ENCODE assay signal across 21 cellular contexts in genomic region chr15:101067660-101068522, GRCh38.
DNase-seq lines count a peak whose midpoint lies in the region; ATAC-seq, FAIRE-seq and TF ChIP-seq lines count a peak whose summit lies in the region.
"Had no signal": no experiment of that assay in that cellular context is flagged by ENCODE, and none has a peak within 500 bp of the region (broad histone marks: within the 10 kb centered on the region; RNA-seq: fewer than 3 reads in every experiment).

No MANE protein-coding gene starts in this region.

- H3K27ac ChIP-seq in vagina (peak overlapping the region; percentile 64), foreskin keratinocyte (no peak overlapping the region)
- H3K27ac ChIP-seq: 22Rv1, pancreas had no signal

- intact Hi-C loops in vagina (cut with DNase I): no loop called here

- in situ Hi-C loops in HAP-1 (cut with MboI; ENCODE audit: low sequenced_read_pairs): no loop called here

- H3K9me3 Mint-ChIP-seq in activated naive CD4-positive, alpha-beta T cell treated with anti-CD3 and anti-CD28 coated beads, Interleukin-2, amount 50 U/mL, for 72 hours: no peaks in the 10 kb centered on the region
- no peaks in the 10 kb centered on the region for H3K9me3 Mint-ChIP-seq in endothelial cell (ENCODE audit: unreplicated experiment)
- no peaks in the 10 kb centered on the region for H3K9me3 Mint-ChIP-seq in nephron
- H3K9me3 Mint-ChIP-seq: central memory CD8-positive, alpha-beta T cell had no signal

- H3K4me1 Mint-ChIP-seq in endothelial cell (ENCODE audit: unreplicated experiment) (peaks cover 15% of the 10 kb centered on the region), nephron (peaks cover 49% of the 10 kb centered on the region)
- H3K4me1 Mint-ChIP-seq: central memory CD8-positive, alpha-beta T cell had no signal

- no peaks in the 10 kb centered on the region for H3K36me3 Mint-ChIP-seq in activated naive CD4-positive, alpha-beta T cell treated with anti-CD3 and anti-CD28 coated beads, Interleukin-2, amount 50 U/mL, for 72 hours
- H3K36me3 Mint-ChIP-seq in endothelial cell (ENCODE audit: low read depth, unreplicated experiment) (peaks cover 18% of the 10 kb centered on the region), nephron (ENCODE audit: low read depth) (no peaks in the 10 kb centered on the region)

- H3K4me1 ChIP-seq in vagina (peaks cover 19% of the 10 kb centered on the region), foreskin keratinocyte (peaks cover 19% of the 10 kb centered on the region), HAP-1 (no peaks in the 10 kb centered on the region)
- H3K4me1 ChIP-seq: Caco-2, pancreas had no signal

- no peak overlapping the region for H3K4me3 Mint-ChIP-seq in endothelial cell (ENCODE audit: unreplicated experiment)
- H3K4me3 Mint-ChIP-seq in nephron: no peak overlapping the region
- H3K4me3 Mint-ChIP-seq: B cell; central memory CD8-positive, alpha-beta T cell had no signal

- peak overlapping the region in 1 of 2 donors; percentile 75 for H3K27ac Mint-ChIP-seq in activated naive CD4-positive, alpha-beta T cell treated with anti-CD3 and anti-CD28 coated beads, Interleukin-2, amount 50 U/mL, for 72 hours
- H3K27ac Mint-ChIP-seq in endothelial cell (ENCODE audit: unreplicated experiment) (peak overlapping the region; percentile 16), nephron (peak overlapping the region; percentile 77 to 86 (median 79))
- H3K27ac Mint-ChIP-seq: B cell had no signal

- no peak overlapping the region for H3K4me3 ChIP-seq in vagina
- H3K4me3 ChIP-seq in HAP-1: no peak overlapping the region
- H3K4me3 ChIP-seq: pancreas had no signal

- no peak for FAIRE-seq in frontal cortex (lab: Jason Lieb, UNC)
- FAIRE-seq: pancreas had no signal

- H3K27me3 Mint-ChIP-seq in endothelial cell (ENCODE audit: unreplicated experiment) (peaks cover 16% of the 10 kb centered on the region), nephron (ENCODE audit: low read depth) (peaks cover 12% of the 10 kb centered on the region)
- H3K27me3 Mint-ChIP-seq: B cell had no signal

- DNase-seq in activated naive CD4-positive, alpha-beta T cell treated with anti-CD3 and anti-CD28 coated beads, Interleukin-2, amount 50 U/mL, for 16 hours: peak; percentile 7
- no peak for DNase-seq in activated naive CD4-positive, alpha-beta T cell treated with anti-CD3 and anti-CD28 coated beads, Interleukin-2, amount 50 U/mL, for 72 hours (ENCODE audit: low spot score in 2 of 2)
- no peak for DNase-seq in endothelial cell (ENCODE audit: low spot score)
- no peak for DNase-seq in vagina (ENCODE audit: extremely low spot score in 2 of 2)
- DNase-seq in foreskin keratinocyte: no peak
- DNase-seq in frontal cortex (ENCODE audit: low spot score in 2 of 2): no peak
- DNase-seq in HAP-1 (ENCODE audit: low spot score in 2 of 2): no peak
- DNase-seq: activated CD4-positive, CD25-positive, alpha-beta regulatory T cell treated with anti-CD3 and anti-CD28 coated beads, Interleukin-2, amount 50 U/mL, for 72 hours; amniotic stem cell; Caco-2; effector memory CD4-positive, alpha-beta T cell; Kasumi-1; NCI-H1105 treated with DMSO at 0.1 percent for 48 hours; NCI-H2171; stimulated activated CD4-positive, alpha-beta T cell treated with anti-CD3 and anti-CD28 coated beads, Interleukin-2, amount 100 ng/mL, for 24 hours; T-helper 9 cell had no signal

- no peak for ATAC-seq in activated naive CD4-positive, alpha-beta T cell treated with anti-CD3 and anti-CD28 coated beads, Interleukin-2, amount 50 U/mL, for 72 hours
- no peak for ATAC-seq in foreskin keratinocyte

- no peaks in the 10 kb centered on the region for H3K27me3 ChIP-seq in vagina
- H3K27me3 ChIP-seq in foreskin keratinocyte: no peaks in the 10 kb centered on the region
- no peaks in the 10 kb centered on the region for H3K27me3 ChIP-seq in HAP-1 (ENCODE audit: low read depth)
- H3K27me3 ChIP-seq: pancreas had no signal

- H3K9me3 ChIP-seq in vagina (no peaks in the 10 kb centered on the region), HAP-1 (no peaks in the 10 kb centered on the region)
- H3K9me3 ChIP-seq: Caco-2, pancreas had no signal

- H3K36me3 ChIP-seq in vagina (peaks cover 0 to 4% of the 10 kb centered on the region in 2 donors), HAP-1 (replicated peaks) (no peaks in the 10 kb centered on the region; the same call in 1 of the 2 replicates)

- no peak for TF ChIP-seq CTCF in endothelial cell (IDR thresholded peaks at IDR 0.05; ENCODE audit: unreplicated experiment)
- TF ChIP-seq CTCF in nephron (IDR thresholded peaks at IDR 0.05; ENCODE audit: unreplicated experiment in 3 of 3): no peak
- no peak for TF ChIP-seq CTCF in vagina (IDR thresholded peaks at IDR 0.05)
- no peak for TF ChIP-seq CTCF in foreskin keratinocyte (conservative IDR thresholded peaks at IDR 0.05)

- TF ChIP-seq POLR2A in vagina (IDR thresholded peaks at IDR 0.05): no peak
